In the genomic region with DNA sequence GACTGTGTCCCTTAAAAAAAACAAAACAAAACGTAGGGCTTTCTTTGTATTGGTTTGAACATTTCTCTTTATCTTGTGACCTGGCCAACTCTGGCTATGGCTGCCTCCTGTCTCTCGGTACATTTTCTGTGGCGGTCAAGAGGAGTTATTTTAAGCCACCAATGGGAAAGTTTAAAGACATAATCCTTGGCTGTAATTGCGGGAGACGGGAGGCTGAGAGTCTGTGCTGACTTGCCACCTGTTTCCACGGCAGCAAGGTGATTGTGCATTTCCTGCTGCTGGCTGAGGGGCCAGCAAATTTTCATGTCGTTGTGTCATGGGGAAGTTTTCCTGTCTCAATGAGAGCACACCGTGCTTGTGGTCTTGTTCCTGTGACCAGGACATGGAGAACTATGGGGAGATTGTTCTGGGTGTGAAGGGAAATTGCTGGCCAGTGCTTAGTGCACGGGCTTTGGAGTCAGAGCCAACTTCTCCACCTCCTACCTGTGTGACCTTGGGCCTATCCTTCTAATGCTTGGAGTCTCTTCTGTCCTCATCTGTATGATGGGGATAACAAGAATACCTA, we compare ENCODE assay signal across 8 cellular contexts. TPM values are rescaled to one million over a fixed set of nuclear protein-coding genes. Genes with fewer than 3 reads are reported as not detected.
DNase-seq lines count a peak whose midpoint lies in the region; ATAC-seq and TF ChIP-seq lines count a peak whose summit lies in the region.

No MANE protein-coding gene starts in this region.

- DNase-seq in Peyer's patch (no peak), glomerular visceral epithelial cell (ENCODE audit: extremely low spot score) (peak; percentile 87), retinal pigment epithelial cell (ENCODE audit: low read depth) (peak; percentile 85), uterus (no peak), SK-N-DZ (ENCODE audit: low spot score) (no peak)

- TF ChIP-seq POLR2A in Peyer's patch (IDR thresholded peaks at IDR 0.05) (no peak), uterus (IDR thresholded peaks at IDR 0.05) (no peak)

- H3K9me3 ChIP-seq in Peyer's patch (no peaks in the 10 kb centered on the region), uterus (no peaks in the 10 kb centered on the region)

- no peak for TF ChIP-seq CTCF in 22Rv1 (IDR thresholded peaks at IDR 0.05)
- no peak for TF ChIP-seq CTCF in Peyer's patch (IDR thresholded peaks at IDR 0.05)
- TF ChIP-seq CTCF in retinal pigment epithelial cell (conservative IDR thresholded peaks at IDR 0.05; ENCODE audit: low read depth, low read length): no peak
- no peak for TF ChIP-seq CTCF in uterus (IDR thresholded peaks at IDR 0.05)

- H3K4me1 ChIP-seq in Peyer's patch (peaks cover 0 to 71% (median 6%) of the 10 kb centered on the region in 4 donors), uterus (no peaks in the 10 kb centered on the region)

- H3K36me3 ChIP-seq in Peyer's patch (no peaks in the 10 kb centered on the region), uterus (no peaks in the 10 kb centered on the region)

- H3K4me3 ChIP-seq in Peyer's patch: no peak overlapping the region
- peak overlapping the region; percentile 34 for H3K4me3 ChIP-seq in retinal pigment epithelial cell (ENCODE audit: low read length)
- no peak overlapping the region for H3K4me3 ChIP-seq in uterus

- H3K27ac ChIP-seq in 22Rv1 (peak overlapping the region; percentile 84), Peyer's patch (peak overlapping the region; percentile 7 to 83 (median 62)), uterus (no peak overlapping the region)

- intact Hi-C loops in uterus (cut with DNase I; ENCODE audit: low total_unique reads): no loop called here

- ATAC-seq in HG02885 (IDR thresholded peaks at IDR 0.05; ENCODE audit: poor library complexity, unreplicated experiment) (peak; percentile 42), HG02973 (IDR thresholded peaks at IDR 0.05; ENCODE audit: unreplicated experiment) (no peak)

- no peaks in the 10 kb centered on the region for H3K27me3 ChIP-seq in Peyer's patch
- no peaks in the 10 kb centered on the region for H3K27me3 ChIP-seq in uterus

RNA-seq across cellular contexts. Expression of gene PTPRJ, which starts 11.0 kb away (rescaled TPM):
- total RNA-seq in Peyer's patch (10 to 100 TPM; 28.1 to 50.1 (median 37.5) TPM), uterus (10 to 100 TPM in 1 of 4 donors, 1 to 10 TPM in 3; 2.1 to 22.1 (median 7.1) TPM)
- polyA plus RNA-seq in SK-N-DZ (2014; cell fraction: cytosol; rRNA removed): 0.14 and 0.30 TPM in 2 replicates
- polyA plus RNA-seq in SK-N-DZ (2014; cell fraction: nucleus; rRNA removed): 0.12 TPM in 1 of 2 replicates, not detected in the other

Comparison
In these comparisons a context has a peak if more than half of its experiments do, and no peak if none do; other contexts are left out.
1. H3K27ac ChIP-seq: peak in 22Rv1 (single experiment) and Peyer's patch (4 of 4); none in uterus (0 of 2).
2. DNase-seq: peak in glomerular visceral epithelial cell (single experiment) and retinal pigment epithelial cell (single experiment); none in Peyer's patch (0 of 3), uterus (0 of 2) and SK-N-DZ (single experiment).